10 cellular contexts compared by ENCODE assay signal in the genomic region with DNA sequence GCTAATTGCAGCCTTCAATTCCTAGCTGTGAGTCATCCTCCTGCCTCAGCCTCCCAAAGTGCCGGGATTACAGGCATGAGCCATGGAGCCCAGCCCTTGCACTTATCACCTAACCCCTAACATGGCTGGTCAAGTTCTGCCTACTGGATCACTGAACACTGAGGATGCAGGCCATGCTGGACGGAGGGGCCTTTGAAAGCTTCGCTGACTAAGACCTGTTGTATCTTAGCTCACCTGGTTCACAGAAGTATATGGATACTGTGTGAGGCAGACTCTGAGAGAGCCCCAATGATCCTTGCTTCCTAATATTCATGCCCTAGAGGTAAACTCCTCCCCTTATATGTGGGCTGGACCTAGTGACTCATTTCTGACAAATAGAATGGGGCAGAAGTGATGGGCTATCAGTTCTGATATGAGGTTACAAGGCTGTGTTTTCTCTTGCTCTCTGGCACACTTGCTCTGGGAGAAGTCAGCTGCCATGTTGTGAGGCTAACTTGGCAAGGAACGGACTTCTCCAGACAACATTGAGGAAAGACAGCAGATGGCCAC. TPM values are rescaled to one million over a fixed set of nuclear protein-coding genes. Genes with fewer than 3 reads are reported as not detected.
A peak's percentile ranks its signal among the peaks of the same experiment; 100 is the strongest.
DNase-seq lines count a peak whose midpoint lies in the region; ATAC-seq and TF ChIP-seq lines count a peak whose summit lies in the region.
"Had no signal": no experiment of that assay in that cellular context is flagged by ENCODE, and none has a peak within 500 bp of the region (broad histone marks: within the 10 kb centered on the region; RNA-seq: fewer than 3 reads in every experiment).

No MANE protein-coding gene starts in this region.

- no peaks in the 10 kb centered on the region for H3K27me3 Mint-ChIP-seq in activated T-cell treated with anti-CD3 and anti-CD28 coated beads, Interleukin-2, amount 50 U/mL, for 72 hours (ENCODE audit: low read depth)

- DNase-seq in GM10248 (ENCODE audit: extremely low spot score) (peak; percentile 20), myocyte (ENCODE audit: low read depth) (peak; percentile 30), HT-29 (ENCODE audit: low spot score) (no peak), middle frontal gyrus (ENCODE audit: extremely low spot score, low spot score) (no peak)
- DNase-seq in activated T-cell treated with anti-CD3 and anti-CD28 coated beads, Interleukin-2, amount 50 U/mL, for 72 hours = peak; percentile 21 to 28
- DNase-seq: activated CD4-positive, CD25-positive, alpha-beta regulatory T cell treated with anti-CD3 and anti-CD28 coated beads, Interleukin-2, amount 50 U/mL, for 72 hours had no signal

- POLR2A ChIA-PET in GM10248 (lab: Yijun Ruan, JAX) = no interaction called here

- H3K4me1 Mint-ChIP-seq in activated T-cell treated with anti-CD3 and anti-CD28 coated beads, Interleukin-2, amount 50 U/mL, for 72 hours (ENCODE audit: low read depth) = peaks cover 22% of the 10 kb centered on the region

- TF ChIP-seq CTCF in 22Rv1 (IDR thresholded peaks at IDR 0.05) (no peak), GM10248 (IDR thresholded peaks at IDR 0.05; ENCODE audit: control extremely low read depth, extremely low read depth, low read depth, missing control alignments) (no peak)

- peak overlapping the region in 1 of 2 donors; percentile 14 for H3K4me3 Mint-ChIP-seq in activated T-cell treated with anti-CD3 and anti-CD28 coated beads, Interleukin-2, amount 50 U/mL, for 72 hours
- H3K4me3 Mint-ChIP-seq: brain had no signal

- no peak overlapping the region for H3K27ac Mint-ChIP-seq in activated T-cell treated with anti-CD3 and anti-CD28 coated beads, Interleukin-2, amount 50 U/mL, for 72 hours

- H3K27ac ChIP-seq in 22Rv1 = peak overlapping the region; percentile 94

- no peaks in the 10 kb centered on the region for H3K36me3 Mint-ChIP-seq in activated T-cell treated with anti-CD3 and anti-CD28 coated beads, Interleukin-2, amount 50 U/mL, for 72 hours (ENCODE audit: insufficient read depth in 2 of 2)
- H3K36me3 Mint-ChIP-seq: brain had no signal

- CTCF ChIA-PET in GM10248 (lab: Yijun Ruan, JAX) = interaction anchor here (1.0 to 3.3 kb wide), 5 partner anchors 9 to 241 kb away, joined by 3 to 15 read pairs (median 8); no protein-coding TSS in a partner anchor

- no peaks in the 10 kb centered on the region for H3K9me3 Mint-ChIP-seq in activated T-cell treated with anti-CD3 and anti-CD28 coated beads, Interleukin-2, amount 50 U/mL, for 72 hours
- H3K9me3 Mint-ChIP-seq: brain had no signal

- ATAC-seq in activated T-cell treated with anti-CD3 and anti-CD28 coated beads, Interleukin-2, amount 50 U/mL, for 72 hours (replicated peaks in 1 of 2) = peak; percentile 90 to 95
- ATAC-seq in GM19023 (IDR thresholded peaks at IDR 0.05; ENCODE audit: unreplicated experiment) (no peak), HG03095 (IDR thresholded peaks at IDR 0.05; ENCODE audit: unreplicated experiment) (no peak)

RNA-seq across cellular contexts. Expression of a gene that starts 11.7 kb away (rescaled TPM):
- total RNA-seq in activated T-cell treated with anti-CD3 and anti-CD28 coated beads, Interleukin-2, amount 50 U/mL, for 72 hours = not detected
- total RNA-seq in myocyte = not detected in 2 replicates
- polyA plus RNA-seq in myocyte (2012) = not detected
- total RNA-seq in HT-29 (2014; rRNA removed; shearing (Covaris generic)) = not detected in 2 replicates

RNA-seq across cellular contexts. Expression of a gene that starts 33.1 kb away (rescaled TPM):
- 10 to 100 TPM; 46.5 to 46.8 TPM for total RNA-seq in activated T-cell treated with anti-CD3 and anti-CD28 coated beads, Interleukin-2, amount 50 U/mL, for 72 hours
- total RNA-seq in myocyte = 30.8 and 37.7 TPM in 2 replicates
- polyA plus RNA-seq in myocyte (2012) = 16.4 TPM
- 26.9 and 37.7 TPM in 2 replicates for total RNA-seq in HT-29 (2014; rRNA removed; shearing (Covaris generic))

RNA-seq across cellular contexts. Expression of a gene that starts 53.9 kb away (rescaled TPM):
- total RNA-seq in activated T-cell treated with anti-CD3 and anti-CD28 coated beads, Interleukin-2, amount 50 U/mL, for 72 hours = 10 to 100 TPM; 49.5 to 63.9 TPM
- 19.8 and 24.1 TPM in 2 replicates for total RNA-seq in myocyte
- polyA plus RNA-seq in myocyte (2012) = 22.8 TPM
- 1.8 and 3.9 TPM in 2 replicates for total RNA-seq in HT-29 (2014; rRNA removed; shearing (Covaris generic))

Comparison
In these comparisons a context has a peak if more than half of its experiments do, and no peak if none do; other contexts are left out.
1. DNase-seq: peak in GM10248 (single experiment), activated T-cell treated with anti-CD3 and anti-CD28 coated beads, Interleukin-2, amount 50 U/mL, for 72 hours (2 of 2) and myocyte (single experiment); none in HT-29 (single experiment) and middle frontal gyrus (single experiment).
2. ATAC-seq: peak in activated T-cell treated with anti-CD3 and anti-CD28 coated beads, Interleukin-2, amount 50 U/mL, for 72 hours (2 of 2); none in GM19023 (single experiment) and HG03095 (single experiment).